In the genomic region with DNA sequence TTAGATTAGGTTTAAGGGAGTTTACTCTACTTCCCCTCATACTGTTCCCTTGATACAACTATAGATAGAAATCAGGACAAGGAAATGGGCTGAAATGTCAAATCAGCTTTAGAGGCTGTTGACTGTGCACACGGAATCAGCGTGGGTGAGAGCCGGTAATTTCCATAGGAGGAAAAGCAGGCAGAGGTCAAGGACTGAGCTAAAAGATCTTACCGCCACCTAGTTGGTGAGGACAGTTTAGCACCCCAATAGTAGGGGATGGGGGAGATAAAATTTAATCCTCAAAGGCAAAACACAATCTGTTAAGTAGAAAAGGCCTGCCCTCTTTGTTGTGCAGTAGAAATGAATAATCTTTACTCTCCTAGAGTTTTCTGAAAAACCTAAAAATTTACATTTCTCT, we compare ENCODE assay signal across 22 cellular contexts.
DNase-seq lines count a peak whose midpoint lies in the region; ATAC-seq and TF ChIP-seq lines count a peak whose summit lies in the region.
"Had no signal": no experiment of that assay in that cellular context is flagged by ENCODE, and none has a peak within 500 bp of the region (broad histone marks: within the 10 kb centered on the region; RNA-seq: fewer than 3 reads in every experiment).

No MANE protein-coding gene starts in this region.

- no peaks in the 10 kb centered on the region for H4K20me1 ChIP-seq in PC-9 (ENCODE audit: insufficient read depth)

- DNase-seq in BE2C (no peak), HuH-7 (ENCODE audit: low spot score) (peak; percentile 2), WERI-Rb-1 (peak; percentile 18), iris pigment epithelial cell (ENCODE audit: low read depth) (peak; percentile 10), PC-9 (no peak), activated gamma-delta T cell (lab: John Stamatoyannopoulos, UW) (no peak), globus pallidus (ENCODE audit: low spot score) (no peak)
- DNase-seq: activated CD4-positive, CD25-positive, alpha-beta regulatory T cell; activated CD8-positive, alpha-beta memory T cell treated with anti-CD3 and anti-CD28 coated beads, Interleukin-2, amount 10 ng/mL, durations not matched to agents 7 days and 5 days; activated gamma-delta T cell treated with Interleukin-2 at 50 U/mL for 16 hours; aorta; COR-L47; erythroblast; heart left ventricle; KBM-7; left cardiac atrium; NCI-H1105 treated with DMSO at 0.1 percent for 48 hours; NCI-H2227 treated with DMSO at 0.1 percent for 48 hours; stimulated activated CD4-positive, alpha-beta T cell treated with anti-CD3 and anti-CD28 coated beads, Interleukin-12 subunit alpha, Interleukin-12 subunit beta, amount 100 ng/mL, for 4 hours; stomach had no signal

- H3K4me3 ChIP-seq in BE2C (ENCODE audit: low read depth, low read length) (no peak overlapping the region), WERI-Rb-1 (ENCODE audit: low read depth, low read length) (no peak overlapping the region), PC-9 (no peak overlapping the region)
- H3K4me3 ChIP-seq: coronary artery, heart left ventricle, stomach had no signal

- no peaks in the 10 kb centered on the region for H3K4me1 ChIP-seq in BE2C
- no peaks in the 10 kb centered on the region for H3K4me1 ChIP-seq in PC-9 (replicated peaks; ENCODE audit: insufficient read depth)
- H3K4me1 ChIP-seq: heart left ventricle, stomach had no signal

- no peak overlapping the region for H3K27ac ChIP-seq in WERI-Rb-1
- H3K27ac ChIP-seq in PC-9: no peak overlapping the region
- H3K27ac ChIP-seq: coronary artery, heart left ventricle, stomach had no signal

- no peak overlapping the region for H2AFZ ChIP-seq in PC-9

- POLR2A ChIA-PET in PC-9 (lab: Charles Lee; ENCODE audit: unreplicated experiment): no interaction called here

- peak; percentile 29; the same call in 1 of the 2 replicates for TF ChIP-seq CTCF in BE2C (IDR thresholded peaks at IDR 0.05; ENCODE audit: low read depth, low read length)
- TF ChIP-seq CTCF in WERI-Rb-1 (IDR thresholded peaks at IDR 0.05; ENCODE audit: low read depth, low read length): peak; percentile 26; the same call in 1 of the 2 replicates
- TF ChIP-seq CTCF in PC-9 (conservative IDR thresholded peaks at IDR 0.05): no peak

- no peaks in the 10 kb centered on the region for H3K79me2 ChIP-seq in PC-9 (ENCODE audit: low read depth)

- H3K4me2 ChIP-seq in PC-9: no peak overlapping the region

- H3K9me2 ChIP-seq in PC-9 (ENCODE audit: insufficient read depth): no peaks in the 10 kb centered on the region

- no peak for ATAC-seq in GM19324 (IDR thresholded peaks at IDR 0.05; ENCODE audit: low FRiP score, unreplicated experiment)
- ATAC-seq: activated CD8-positive, alpha-beta memory T cell treated with anti-CD3 and anti-CD28 coated beads, Interleukin-2, amount 10 ng/mL, durations not matched to agents 7 days and 5 days; heart left ventricle; left cardiac atrium had no signal

- H3K27me3 ChIP-seq in BE2C (no peaks in the 10 kb centered on the region), WERI-Rb-1 (ENCODE audit: insufficient read depth, low read depth, severe bottlenecking) (no peaks in the 10 kb centered on the region), PC-9 (ENCODE audit: insufficient read depth, low read depth) (no peaks in the 10 kb centered on the region)
- H3K27me3 ChIP-seq: heart left ventricle, stomach had no signal

- no peaks in the 10 kb centered on the region for H3K9me3 ChIP-seq in BE2C
- H3K9me3 ChIP-seq in WERI-Rb-1 (ENCODE audit: severe bottlenecking): no peaks in the 10 kb centered on the region
- no peaks in the 10 kb centered on the region for H3K9me3 ChIP-seq in PC-9 (ENCODE audit: insufficient read depth, low read depth)
- H3K9me3 ChIP-seq: heart left ventricle had no signal

- H3F3A ChIP-seq in PC-9 (ENCODE audit: insufficient read depth, low read depth): no peaks in the 10 kb centered on the region

- CTCF ChIA-PET in PC-9 (lab: Charles Lee): no interaction called here

- intact Hi-C loops in PC-9 (cut with micrococcal nuclease; ENCODE audit: unreplicated experiment): no loop called here

- H3K36me3 ChIP-seq in BE2C (no peaks in the 10 kb centered on the region), WERI-Rb-1 (no peaks in the 10 kb centered on the region), PC-9 (ENCODE audit: low read depth) (no peaks in the 10 kb centered on the region)
- H3K36me3 ChIP-seq: heart left ventricle, stomach had no signal

- BruUV-seq in PC-9 (replicated peaks; lab: Mats Ljungman, UMichigan): no TSS peak

Comparison
In these comparisons a context has a peak if more than half of its experiments do, and no peak if none do; other contexts are left out.
1. DNase-seq: peak in HuH-7 (single experiment), WERI-Rb-1 (single experiment) and iris pigment epithelial cell (single experiment); none in BE2C (single experiment), PC-9 (0 of 2), activated gamma-delta T cell (single experiment) and globus pallidus (single experiment).